ENCODE assay signal across 25 cellular contexts in the genomic region with DNA sequence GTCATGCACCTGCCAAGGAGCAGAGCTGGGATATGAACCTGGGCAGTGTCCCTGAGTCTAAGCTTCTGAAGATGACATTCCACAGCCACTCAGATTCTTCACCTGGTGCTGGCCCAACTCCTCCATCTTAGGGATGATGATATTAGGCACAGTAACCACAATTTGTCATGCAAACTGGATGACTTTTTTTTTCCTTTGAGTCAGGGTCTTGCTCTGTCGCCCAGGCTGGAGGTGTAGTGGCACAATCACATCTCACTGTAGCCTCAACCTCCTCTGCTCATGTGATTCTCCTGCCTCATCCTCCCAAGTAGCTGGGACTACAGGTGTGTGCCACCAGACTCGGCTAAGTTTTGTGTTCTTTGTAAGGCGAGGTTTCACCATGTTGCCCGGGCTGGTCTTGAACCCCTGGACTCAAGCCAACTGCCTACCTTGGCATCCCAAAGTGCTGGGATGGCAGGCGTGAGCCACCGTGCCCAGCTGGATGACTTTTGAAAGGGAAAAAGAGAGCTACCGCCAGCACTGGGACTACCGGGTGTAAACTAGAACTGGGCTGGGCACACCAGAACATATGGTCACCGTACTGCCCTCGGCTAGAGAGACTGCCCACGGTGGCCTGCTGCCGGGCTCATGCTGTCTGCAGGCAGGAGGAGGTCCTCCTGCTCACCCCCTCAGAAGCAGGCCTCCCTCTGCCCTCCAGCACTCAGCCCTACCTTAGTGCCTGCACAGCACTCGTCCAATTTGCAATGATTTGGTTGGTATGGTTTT.
A peak's percentile ranks its signal among the peaks of the same experiment; 100 is the strongest.
DNase-seq lines count a peak whose midpoint lies in the region; ATAC-seq lines count a peak whose summit lies in the region.
"Had no signal": no experiment of that assay in that cellular context is flagged by ENCODE, and none has a peak within 500 bp of the region (broad histone marks: within the 10 kb centered on the region; RNA-seq: fewer than 3 reads in every experiment).

No MANE protein-coding gene starts in this region.

- no peak overlapping the region for H3K4me3 Mint-ChIP-seq in activated CD4-positive, alpha-beta T cell treated with anti-CD3 and anti-CD28 coated beads for 36 hours
- no peak overlapping the region for H3K4me3 Mint-ChIP-seq in stimulated activated naive CD8-positive, alpha-beta T cell treated with anti-CD3 and anti-CD28 coated beads, Interleukin-15, amount 100 ng/mL, for 72 hours
- H3K4me3 Mint-ChIP-seq: B cell; CD8-positive, alpha-beta T cell had no signal

- intact Hi-C loops in activated CD4-positive, alpha-beta T cell treated with anti-CD3 and anti-CD28 coated beads for 36 hours (cut with DNase I, micrococcal nuclease): no loop called here

- no peaks in the 10 kb centered on the region for H3K9me3 Mint-ChIP-seq in activated CD4-positive, alpha-beta T cell treated with anti-CD3 and anti-CD28 coated beads for 36 hours (ENCODE audit: low read depth)
- H3K9me3 Mint-ChIP-seq in stimulated activated naive CD8-positive, alpha-beta T cell treated with anti-CD3 and anti-CD28 coated beads, Interleukin-15, amount 100 ng/mL, for 72 hours: no peaks in the 10 kb centered on the region
- H3K9me3 Mint-ChIP-seq: CD8-positive, alpha-beta T cell had no signal

- peaks cover 2% of the 10 kb centered on the region for H3K4me1 Mint-ChIP-seq in activated CD4-positive, alpha-beta T cell treated with anti-CD3 and anti-CD28 coated beads for 36 hours
- H3K4me1 Mint-ChIP-seq in stimulated activated naive CD8-positive, alpha-beta T cell treated with anti-CD3 and anti-CD28 coated beads, Interleukin-15, amount 100 ng/mL, for 72 hours: peaks cover 39% of the 10 kb centered on the region
- H3K4me1 Mint-ChIP-seq: B cell had no signal

- H3K27ac Mint-ChIP-seq in activated CD4-positive, alpha-beta T cell treated with anti-CD3 and anti-CD28 coated beads for 36 hours: no peak overlapping the region
- no peak overlapping the region for H3K27ac Mint-ChIP-seq in stimulated activated naive CD8-positive, alpha-beta T cell treated with anti-CD3 and anti-CD28 coated beads, Interleukin-15, amount 100 ng/mL, for 72 hours
- H3K27ac Mint-ChIP-seq: B cell; CD8-positive, alpha-beta T cell had no signal

- peak; percentile 59 for ATAC-seq in activated CD4-positive, alpha-beta T cell treated with anti-CD3 and anti-CD28 coated beads for 36 hours
- ATAC-seq in stimulated activated naive CD8-positive, alpha-beta T cell treated with anti-CD3 and anti-CD28 coated beads, Interleukin-15, Interleukin-2, amounts not matched to agents 100 U/mL and 50 U/mL, for 24 hours: peak; percentile 62
- no peak for ATAC-seq in stimulated activated naive CD8-positive, alpha-beta T cell treated with anti-CD3 and anti-CD28 coated beads, Interleukin-15, amount 100 ng/mL, for 72 hours
- ATAC-seq in GM21515 (IDR thresholded peaks at IDR 0.05; ENCODE audit: unreplicated experiment) (no peak), HG02588 (IDR thresholded peaks at IDR 0.05; ENCODE audit: unreplicated experiment) (no peak)
- ATAC-seq: CD8-positive, alpha-beta T cell; PC-3 had no signal

- no peaks in the 10 kb centered on the region for H3K36me3 Mint-ChIP-seq in activated CD4-positive, alpha-beta T cell treated with anti-CD3 and anti-CD28 coated beads for 36 hours (ENCODE audit: low read depth)
- H3K36me3 Mint-ChIP-seq: CD8-positive, alpha-beta T cell had no signal

- CTCF ChIA-PET in activated CD4-positive, alpha-beta T cell treated with anti-CD3 and anti-CD28 coated beads for 36 hours (lab: Charles Lee): interaction anchor here (0.8 to 3.8 kb wide), 5 partner anchors 9 to 179 kb away, joined by 3 to 16 read pairs (median 3); a partner anchor contains a TSS

- POLR2A ChIA-PET in activated CD4-positive, alpha-beta T cell treated with anti-CD3 and anti-CD28 coated beads for 36 hours (lab: Charles Lee): no interaction called here

- no peak for DNase-seq in activated CD4-positive, alpha-beta T cell treated with anti-CD3 and anti-CD28 coated beads for 36 hours
- DNase-seq in activated CD4-positive, alpha-beta T cell treated with anti-CD3 and anti-CD28 coated beads, Interleukin-2, amount 50 U/mL, for 4 hours: no peak
- no peak for DNase-seq in stimulated activated naive CD8-positive, alpha-beta T cell treated with anti-CD3 and anti-CD28 coated beads, Interleukin-15, Interleukin-2, amounts not matched to agents 100 U/mL and 50 U/mL, for 24 hours
- DNase-seq in stimulated activated naive CD8-positive, alpha-beta T cell treated with anti-CD3 and anti-CD28 coated beads, Interleukin-15, amount 100 ng/mL, for 72 hours: no peak
- DNase-seq in kidney tubule cell (ENCODE audit: low spot score): peak; percentile 47
- no peak for DNase-seq in NCI-H1092 (lab: John Stamatoyannopoulos, UW)
- DNase-seq: Caco-2; CD8-positive, alpha-beta T cell; DMS 273 treated with DMSO at 0.1 percent for 48 hours; DMS79; EL; GF-D8; H7; KBM-7; MV-4-11; NCI-H1105 treated with DMSO at 0.1 percent for 48 hours; NCI-H146; NCI-H2029; NCI-H446; NCI-H524 treated with DMSO at 0.1 percent for 48 hours; NCI-H774; PC-3 had no signal

- H3K27me3 Mint-ChIP-seq in activated CD4-positive, alpha-beta T cell treated with anti-CD3 and anti-CD28 coated beads for 36 hours: no peaks in the 10 kb centered on the region
- H3K27me3 Mint-ChIP-seq in stimulated activated naive CD8-positive, alpha-beta T cell treated with anti-CD3 and anti-CD28 coated beads, Interleukin-15, amount 100 ng/mL, for 72 hours: no peaks in the 10 kb centered on the region
- H3K27me3 Mint-ChIP-seq: B cell had no signal

Comparison
In these comparisons a context has a peak if more than half of its experiments do, and no peak if none do; other contexts are left out.
1. ATAC-seq: peak in activated CD4-positive, alpha-beta T cell treated with anti-CD3 and anti-CD28 coated beads for 36 hours (single experiment) and stimulated activated naive CD8-positive, alpha-beta T cell treated with anti-CD3 and anti-CD28 coated beads, Interleukin-15, Interleukin-2, amounts not matched to agents 100 U/mL and 50 U/mL, for 24 hours (single experiment); none in stimulated activated naive CD8-positive, alpha-beta T cell treated with anti-CD3 and anti-CD28 coated beads, Interleukin-15, amount 100 ng/mL, for 72 hours (single experiment), GM21515 (single experiment) and HG02588 (single experiment).